ENCODE assay signal across 32 cellular contexts in the genomic region with DNA sequence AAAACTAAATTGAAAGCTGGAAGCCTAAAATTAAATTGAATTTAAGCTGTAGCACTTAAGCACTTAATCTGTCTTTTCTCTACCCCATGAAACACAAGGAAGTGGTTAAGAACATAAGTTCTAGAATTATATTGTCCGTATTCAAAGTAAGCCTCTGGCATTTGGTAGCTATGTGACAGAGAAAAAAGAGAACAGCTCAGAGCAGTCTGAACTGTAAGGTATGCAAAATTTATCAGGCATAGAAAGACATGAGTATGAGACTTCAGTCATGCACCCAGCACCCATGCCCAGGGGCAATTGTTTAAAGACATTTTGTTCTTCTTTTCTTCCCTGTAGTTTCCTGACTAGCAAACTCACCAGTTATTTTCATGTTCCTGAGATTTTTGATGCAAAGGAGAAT.
"Had no signal": no experiment of that assay in that cellular context is flagged by ENCODE, and none has a peak within 500 bp of the region (broad histone marks: within the 10 kb centered on the region; RNA-seq: fewer than 3 reads in every experiment).

No MANE protein-coding gene starts in this region.

- H3K27me3 ChIP-seq: brain microvascular endothelial cell, esophagus muscularis mucosa, left lung, neutrophil, ovary, thyroid gland, upper lobe of right lung had no signal

- H3K36me3 Mint-ChIP-seq: activated naive CD8-positive, alpha-beta T cell treated with anti-CD3 and anti-CD28 coated beads, Interleukin-2, amount 10 ng/mL, durations not matched to agents 7 days and 5 days had no signal

- H3K36me3 ChIP-seq: brain microvascular endothelial cell, esophagus muscularis mucosa, left lung, neutrophil, ovary, prostate gland, thyroid gland, upper lobe of right lung had no signal

- H3K27ac ChIP-seq: brain microvascular endothelial cell, esophagus muscularis mucosa, left lung, neutrophil, ovary, prostate gland, skin epidermis, thyroid gland, upper lobe of right lung had no signal

- H3K4me3 Mint-ChIP-seq: activated naive CD4-positive, alpha-beta T cell treated with anti-CD3 and anti-CD28 coated beads for 36 hours; activated naive CD8-positive, alpha-beta T cell treated with anti-CD3 and anti-CD28 coated beads, Interleukin-2, amount 10 ng/mL, durations not matched to agents 7 days and 5 days; nephron progenitor cell; stimulated activated naive CD8-positive, alpha-beta T cell treated with anti-CD3 and anti-CD28 coated beads, Interleukin-15, amount 100 ng/mL, for 72 hours; T-helper 2 cell treated with Interferon-gamma antibody and Interleukin-4, amounts not matched to agents 5 μg/mL and 100 μg/mL, for 36 hours had no signal

- H3K4me3 ChIP-seq: esophagus muscularis mucosa, left lung, lung, ovary, prostate gland, skin epidermis, thyroid gland, upper lobe of right lung had no signal

- FAIRE-seq: astrocyte, endothelial cell of umbilical vein, frontal cortex, islet of Langerhans had no signal

- DNase-seq: activated CD4-positive, alpha-beta T cell treated with anti-CD3 and anti-CD28 coated beads for 4 hours; activated CD4-positive, alpha-beta T cell treated with anti-CD3 and anti-CD28 coated beads, Interleukin-2, amount 50 U/mL, for 48 hours; activated CD8-positive, alpha-beta memory T cell treated with anti-CD3 and anti-CD28 coated beads for 24 hours; activated effector memory CD4-positive, alpha-beta T cell treated with Interleukin-2 at 50 U/mL for 16 hours; activated naive CD4-positive, alpha-beta T cell treated with anti-CD3 and anti-CD28 coated beads for 36 hours; activated naive CD8-positive, alpha-beta T cell treated with anti-CD3 and anti-CD28 coated beads, Interleukin-2, amount 10 ng/mL, durations not matched to agents 7 days and 5 days; amniotic stem cell; brain microvascular endothelial cell; central memory CD4-positive, alpha-beta T cell; glutamatergic neuron; left lung; nephron progenitor cell; ovary; retina; stimulated activated CD4-positive, alpha-beta T cell treated with anti-CD3 and anti-CD28 coated beads, Interleukin-12 subunit alpha, Interleukin-12 subunit beta, amount 100 ng/mL, for 4 hours; stimulated activated CD4-positive, alpha-beta T cell treated with anti-CD3 and anti-CD28 coated beads, Interleukin-4, amount 100 ng/mL, for 1 hour; stimulated activated naive CD8-positive, alpha-beta T cell treated with anti-CD3 and anti-CD28 coated beads, Interleukin-15, amount 100 ng/mL, for 72 hours; substantia nigra; T-helper 1 cell; thyroid gland; upper lobe of right lung had no signal

- H3K27me3 Mint-ChIP-seq: stimulated activated naive CD8-positive, alpha-beta T cell treated with anti-CD3 and anti-CD28 coated beads, Interleukin-15, amount 100 ng/mL, for 72 hours had no signal

- H3K9me3 ChIP-seq: esophagus muscularis mucosa, left lung, neutrophil, ovary, prostate gland, thyroid gland, upper lobe of right lung had no signal

- H3K4me1 ChIP-seq: esophagus muscularis mucosa, prostate gland, thyroid gland, upper lobe of right lung had no signal

- ATAC-seq: left lung; sciatic nerve; stimulated activated naive CD8-positive, alpha-beta T cell treated with anti-CD3 and anti-CD28 coated beads, Interleukin-15, amount 100 ng/mL, for 72 hours; upper lobe of right lung had no signal

- H3K27ac Mint-ChIP-seq: activated naive CD4-positive, alpha-beta T cell treated with anti-CD3 and anti-CD28 coated beads for 36 hours; activated naive CD8-positive, alpha-beta T cell treated with anti-CD3 and anti-CD28 coated beads, Interleukin-2, amount 10 ng/mL, durations not matched to agents 7 days and 5 days; nephron progenitor cell; stimulated activated naive CD8-positive, alpha-beta T cell treated with anti-CD3 and anti-CD28 coated beads, Interleukin-15, amount 100 ng/mL, for 72 hours; T-helper 2 cell treated with Interferon-gamma antibody and Interleukin-4, amounts not matched to agents 5 μg/mL and 100 μg/mL, for 36 hours had no signal

- H3K4me1 Mint-ChIP-seq: activated naive CD8-positive, alpha-beta T cell treated with anti-CD3 and anti-CD28 coated beads, Interleukin-2, amount 10 ng/mL, durations not matched to agents 7 days and 5 days; nephron progenitor cell; stimulated activated naive CD8-positive, alpha-beta T cell treated with anti-CD3 and anti-CD28 coated beads, Interleukin-15, amount 100 ng/mL, for 72 hours had no signal

- H3K9me3 Mint-ChIP-seq: activated naive CD4-positive, alpha-beta T cell treated with anti-CD3 and anti-CD28 coated beads for 36 hours; activated naive CD8-positive, alpha-beta T cell treated with anti-CD3 and anti-CD28 coated beads, Interleukin-2, amount 10 ng/mL, durations not matched to agents 7 days and 5 days; stimulated activated naive CD8-positive, alpha-beta T cell treated with anti-CD3 and anti-CD28 coated beads, Interleukin-15, amount 100 ng/mL, for 72 hours; T-helper 2 cell treated with Interferon-gamma antibody and Interleukin-4, amounts not matched to agents 5 μg/mL and 100 μg/mL, for 36 hours had no signal
